Comparison of ENCODE assay signal across 28 cellular contexts in genomic region chr11:70558651-70559050, GRCh38.
"Had no signal": no experiment of that assay in that cellular context is flagged by ENCODE, and none has a peak within 500 bp of the region (broad histone marks: within the 10 kb centered on the region; RNA-seq: fewer than 3 reads in every experiment).

No MANE protein-coding gene starts in this region.

- H3K4me1 Mint-ChIP-seq: activated CD4-positive, alpha-beta T cell treated with anti-CD3 and anti-CD28 coated beads, Interleukin-2, amount 10 ng/mL, durations not matched to agents 24 days and 14 days; T-helper 17 cell had no signal

- H3K36me3 ChIP-seq: brain microvascular endothelial cell, cardiac muscle cell, SJSA1 had no signal

- DNase-seq: activated CD4-positive, alpha-beta memory T cell treated with anti-CD3 and anti-CD28 coated beads for 36 hours; activated CD4-positive, alpha-beta T cell treated with anti-CD3 and anti-CD28 coated beads, Interleukin-2, amount 10 ng/mL, durations not matched to agents 24 days and 14 days; activated CD4-positive, CD25-positive, alpha-beta regulatory T cell treated with anti-CD3 and anti-CD28 coated beads, Interleukin-2, amount 50 U/mL, for 72 hours; activated CD8-positive, alpha-beta memory T cell treated with anti-CD3 and anti-CD28 coated beads for 24 hours; activated effector memory CD4-positive, alpha-beta T cell treated with anti-CD3 and anti-CD28 coated beads, Interleukin-2, amount 50 U/mL, for 16 hours; activated naive CD4-positive, alpha-beta T cell treated with anti-CD3 and anti-CD28 coated beads for 36 hours; activated T-cell treated with anti-CD3 and anti-CD28 coated beads, Interleukin-2, amount 50 U/mL, for 4 hours; amygdala; brain microvascular endothelial cell; MM.1S; NCI-H1105; NCI-H1436; NCI-H1694 treated with DMSO at 0.1 percent for 48 hours; NCI-H2029 treated with DMSO at 0.1 percent for 48 hours; NCI-H510A treated with DMSO at 0.1 percent for 48 hours; NCI-H69; NK-92 treated with Interleukin-12 subunit alpha and Interleukin-12 subunit beta, amount 100 ng/mL, for 24 hours; OCI-M1; RPMI8226; SHP77; T-helper 17 cell; T-helper 9 cell had no signal

- H3K27ac ChIP-seq: brain microvascular endothelial cell, cardiac muscle cell, SJSA1 had no signal

- H3K27me3 Mint-ChIP-seq: activated CD4-positive, alpha-beta T cell treated with anti-CD3 and anti-CD28 coated beads, Interleukin-2, amount 10 ng/mL, durations not matched to agents 24 days and 14 days had no signal

- H3K4me3 Mint-ChIP-seq: activated CD4-positive, alpha-beta memory T cell treated with anti-CD3 and anti-CD28 coated beads for 36 hours; activated CD4-positive, alpha-beta T cell treated with anti-CD3 and anti-CD28 coated beads, Interleukin-2, amount 10 ng/mL, durations not matched to agents 24 days and 14 days; activated naive CD4-positive, alpha-beta T cell treated with anti-CD3 and anti-CD28 coated beads for 36 hours; activated naive CD8-positive, alpha-beta T cell; activated T-cell treated with anti-CD3 and anti-CD28 coated beads, Interleukin-2, amount 50 U/mL, for 4 hours; T-helper 17 cell; WTC11 had no signal

- H3K9me3 Mint-ChIP-seq: activated CD4-positive, alpha-beta memory T cell treated with anti-CD3 and anti-CD28 coated beads for 36 hours; activated CD4-positive, alpha-beta T cell treated with anti-CD3 and anti-CD28 coated beads, Interleukin-2, amount 10 ng/mL, durations not matched to agents 24 days and 14 days; activated naive CD4-positive, alpha-beta T cell treated with anti-CD3 and anti-CD28 coated beads for 36 hours; activated T-cell treated with anti-CD3 and anti-CD28 coated beads, Interleukin-2, amount 50 U/mL, for 4 hours; WTC11 had no signal

- H3K27ac Mint-ChIP-seq: activated CD4-positive, alpha-beta memory T cell treated with anti-CD3 and anti-CD28 coated beads for 36 hours; activated CD4-positive, alpha-beta T cell treated with anti-CD3 and anti-CD28 coated beads, Interleukin-2, amount 10 ng/mL, durations not matched to agents 24 days and 14 days; activated naive CD4-positive, alpha-beta T cell treated with anti-CD3 and anti-CD28 coated beads for 36 hours; activated naive CD8-positive, alpha-beta T cell; T-helper 17 cell had no signal

- H3K4me3 ChIP-seq: cardiac muscle cell, SJSA1 had no signal

- H3K27me3 ChIP-seq: brain microvascular endothelial cell, cardiac muscle cell, SJSA1 had no signal

- ATAC-seq: activated T-cell treated with anti-CD3 and anti-CD28 coated beads, Interleukin-2, amount 50 U/mL, for 4 hours; Panc1; SK-N-SH treated with all-trans-retinoic acid at 6 μM for 48 hours; T-helper 17 cell; WTC11 had no signal

- H3K36me3 Mint-ChIP-seq: activated CD4-positive, alpha-beta memory T cell treated with anti-CD3 and anti-CD28 coated beads for 36 hours; activated naive CD8-positive, alpha-beta T cell; WTC11 had no signal
